ENCODE assay signal across 8 cellular contexts in the genomic region with DNA sequence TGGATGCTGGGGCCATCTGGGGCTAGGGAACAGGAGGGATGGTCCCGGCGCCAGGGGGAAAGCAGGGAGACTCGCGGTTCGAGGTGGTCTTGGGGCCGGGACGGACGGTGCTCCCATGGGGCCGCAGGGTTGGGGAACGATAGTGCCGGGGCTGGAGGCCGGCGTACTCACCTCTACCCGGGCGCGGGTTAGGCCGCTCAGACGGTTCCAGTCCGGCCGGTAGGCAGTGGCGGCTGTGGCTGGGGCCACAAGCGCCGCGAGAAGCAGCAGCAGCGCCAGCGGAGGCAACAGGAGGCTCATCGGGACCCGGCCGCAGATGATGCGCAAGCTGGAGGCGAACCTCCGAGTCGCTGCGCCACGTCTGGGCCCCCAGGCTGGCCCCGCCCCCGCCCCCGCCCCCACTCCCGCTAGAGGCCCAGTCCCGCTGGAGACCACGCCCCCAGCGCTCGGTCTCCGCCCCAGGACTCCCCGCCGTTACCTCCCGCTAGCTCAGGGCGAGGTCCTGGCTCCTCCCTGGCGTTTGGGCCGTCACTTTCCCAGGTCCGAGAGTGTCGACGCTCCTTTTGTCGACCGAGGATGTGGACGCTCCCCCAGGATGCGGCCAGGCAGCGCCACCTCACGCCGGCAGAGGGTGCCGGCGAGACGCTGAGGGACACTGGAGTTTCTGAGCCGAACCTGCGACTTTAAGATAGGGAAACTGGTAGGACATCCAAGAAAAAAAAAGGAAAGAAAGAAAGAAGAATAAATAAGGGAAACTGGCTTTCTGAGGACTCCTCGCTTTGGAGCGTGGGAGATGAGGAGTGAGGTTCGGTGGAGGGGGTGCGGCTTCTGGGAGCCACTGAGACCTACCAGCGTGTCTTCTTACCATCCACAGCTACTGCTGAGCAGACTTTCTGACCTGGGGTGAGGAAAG. TPM values are rescaled to one million over a fixed set of nuclear protein-coding genes. Genes with fewer than 3 reads are reported as not detected.
A peak's percentile ranks its signal among the peaks of the same experiment; 100 is the strongest.
DNase-seq lines count a peak whose midpoint lies in the region; ATAC-seq, FAIRE-seq and TF ChIP-seq lines count a peak whose summit lies in the region.

A gene with protein sequence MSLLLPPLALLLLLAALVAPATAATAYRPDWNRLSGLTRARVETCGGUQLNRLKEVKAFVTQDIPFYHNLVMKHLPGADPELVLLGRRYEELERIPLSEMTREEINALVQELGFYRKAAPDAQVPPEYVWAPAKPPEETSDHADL (minus strand): TSS at position 363 of the 913 bp plus-strand sequence. CDS start 63 bp downstream, at position 300.

- peak; percentile 89 for FAIRE-seq in RCC 7860 (lab: Jason Lieb, UNC)

- peaks cover 7% of the 10 kb centered on the region for H3K4me1 Mint-ChIP-seq in Caco-2 (ENCODE audit: low read depth, unreplicated experiment)
- H3K4me1 Mint-ChIP-seq in activated T-helper 17 cell treated with anti-CD3 and anti-CD28 coated beads, Interleukin-2, amount 50 U/mL, for 72 hours: peaks cover 6% of the 10 kb centered on the region
- H3K4me1 Mint-ChIP-seq in naive thymus-derived CD8-positive, alpha-beta T cell: peaks cover 18 to 27% (median 21%) of the 10 kb centered on the region in 4 donors
- peaks cover 7 to 16% of the 10 kb centered on the region in 2 donors for H3K4me1 Mint-ChIP-seq in stimulated activated naive B cell treated with anti-CD40 and anti-IgM and Interleukin-4, amounts not matched to agents 10 μg/mL and 1 μg/mL and 100 μg/mL, for 72 hours

- intact Hi-C loops in Caco-2 (cut with micrococcal nuclease; ENCODE audit: unreplicated experiment): loop anchor here (1.0 kb wide), 1 partner anchor 42 kb away; no protein-coding TSS in a partner anchor

- H3K9me3 ChIP-seq in Caco-2 (no peaks in the 10 kb centered on the region; the same call in 1 of the 2 replicates), HUES6 (ENCODE audit: control insufficient read depth, insufficient read depth, low read depth, low read length) (0 out of 2 replicates have a peak, but pooled peaks cover under 1% of the 10 kb centered on the region), fibroblast of lung (ENCODE audit: control insufficient read depth, insufficient read depth, low read depth, low read length) (no peaks in the 10 kb centered on the region)

- TF ChIP-seq CTCF in Caco-2 (IDR thresholded peaks at IDR 0.05; ENCODE audit: insufficient read depth in 1 of 2, low read depth in 1 of 2, low read length in 1 of 2, severe bottlenecking in 1 of 2, unreplicated experiment in 1 of 2) (peak; percentile 64 to 88), fibroblast of lung (conservative IDR thresholded peaks at IDR 0.05 in 1 of 2, IDR thresholded peaks at IDR 0.05 in 1 of 2; ENCODE audit: low read depth in 1 of 2, low read length in 2 of 2) (peak; percentile 87 to 97)

- peak within 1 kb of the TSS; percentile 79 for H3K4me3 Mint-ChIP-seq in Caco-2 (ENCODE audit: unreplicated experiment)
- H3K4me3 Mint-ChIP-seq in activated T-helper 17 cell treated with anti-CD3 and anti-CD28 coated beads, Interleukin-2, amount 50 U/mL, for 72 hours: peak within 1 kb of the TSS; percentile 93
- peak within 1 kb of the TSS; percentile 90 to 97 (median 95) for H3K4me3 Mint-ChIP-seq in naive thymus-derived CD8-positive, alpha-beta T cell
- H3K4me3 Mint-ChIP-seq in stimulated activated naive B cell treated with anti-CD40 and anti-IgM and Interleukin-4, amounts not matched to agents 10 μg/mL and 1 μg/mL and 100 μg/mL, for 72 hours: peak within 1 kb of the TSS; percentile 84 to 91

- H3K4me1 ChIP-seq in Caco-2 (no peaks in the 10 kb centered on the region), HUES6 (ENCODE audit: control insufficient read depth, insufficient read depth, low read length) (peaks cover 12% of the 10 kb centered on the region; the same call in 1 of the 2 replicates), fibroblast of lung (ENCODE audit: control insufficient read depth, extremely low read depth, insufficient read depth, low read length) (peaks cover 20% of the 10 kb centered on the region)

- no peaks in the 10 kb centered on the region for H4K20me1 ChIP-seq in fibroblast of lung (ENCODE audit: control insufficient read depth, extremely low read depth, insufficient read depth, low read length)

- H2AFZ ChIP-seq in fibroblast of lung (ENCODE audit: low read length): peak within 1 kb of the TSS; percentile 94

- peak; percentile 89 for ATAC-seq in GM21381 (IDR thresholded peaks at IDR 0.05; ENCODE audit: unreplicated experiment)
- ATAC-seq in activated T-helper 17 cell treated with anti-CD3 and anti-CD28 coated beads, Interleukin-2, amount 50 U/mL, for 72 hours (replicated peaks): peak; percentile 97
- peak; percentile 89 to 90 for ATAC-seq in naive thymus-derived CD8-positive, alpha-beta T cell
- peak; percentile 94 to 96 for ATAC-seq in stimulated activated naive B cell treated with anti-CD40 and anti-IgM and Interleukin-4, amounts not matched to agents 10 μg/mL and 1 μg/mL and 100 μg/mL, for 72 hours (replicated peaks)

- POLR2A ChIA-PET in Caco-2 (lab: Charles Lee): interaction anchor here (0.7 kb wide), 1 partner anchor 139 kb away, joined by 3 read pairs; a partner anchor contains a TSS
- POLR2A ChIA-PET in naive thymus-derived CD8-positive, alpha-beta T cell (lab: Charles Lee): interaction anchor here (0.7 to 2.4 kb wide), 15 partner anchors 11 to 523 kb away, joined by 3 to 11 read pairs (median 5); a partner anchor contains a TSS

- H3K27ac Mint-ChIP-seq in Caco-2 (ENCODE audit: unreplicated experiment): peak within 1 kb of the TSS; percentile 49
- peak within 1 kb of the TSS; percentile 93 for H3K27ac Mint-ChIP-seq in activated T-helper 17 cell treated with anti-CD3 and anti-CD28 coated beads, Interleukin-2, amount 50 U/mL, for 72 hours
- peak within 1 kb of the TSS; percentile 86 to 97 (median 94) for H3K27ac Mint-ChIP-seq in naive thymus-derived CD8-positive, alpha-beta T cell
- H3K27ac Mint-ChIP-seq in stimulated activated naive B cell treated with anti-CD40 and anti-IgM and Interleukin-4, amounts not matched to agents 10 μg/mL and 1 μg/mL and 100 μg/mL, for 72 hours: peak within 1 kb of the TSS; percentile 84

- DNase-seq in Caco-2: peak; percentile 86 to 91
- DNase-seq in RCC 7860 (ENCODE audit: low spot score): peak; percentile 95
- DNase-seq in fibroblast of lung (ENCODE audit: low read depth in 2 of 2): peak; percentile 96 to 98
- peak; percentile 77 to 92 (median 84) for DNase-seq in naive thymus-derived CD8-positive, alpha-beta T cell
- peak; percentile 81 for DNase-seq in stimulated activated naive B cell treated with anti-CD40 and anti-IgM and Interleukin-4, amounts not matched to agents 10 μg/mL and 1 μg/mL and 100 μg/mL, for 72 hours

- no peaks in the 10 kb centered on the region for H3K27me3 Mint-ChIP-seq in Caco-2 (ENCODE audit: insufficient read depth, unreplicated experiment)
- H3K27me3 Mint-ChIP-seq in activated T-helper 17 cell treated with anti-CD3 and anti-CD28 coated beads, Interleukin-2, amount 50 U/mL, for 72 hours: no peaks in the 10 kb centered on the region
- no peaks in the 10 kb centered on the region for H3K27me3 Mint-ChIP-seq in naive thymus-derived CD8-positive, alpha-beta T cell
- no peaks in the 10 kb centered on the region for H3K27me3 Mint-ChIP-seq in stimulated activated naive B cell treated with anti-CD40 and anti-IgM and Interleukin-4, amounts not matched to agents 10 μg/mL and 1 μg/mL and 100 μg/mL, for 72 hours

- H3K27me3 ChIP-seq in Caco-2 (replicated peaks; ENCODE audit: control insufficient read depth, insufficient read depth, low read length) (no peaks in the 10 kb centered on the region), HUES6 (ENCODE audit: control insufficient read depth, insufficient read depth, low read length) (peaks cover 23% of the 10 kb centered on the region), fibroblast of lung (ENCODE audit: control insufficient read depth, insufficient read depth, low read length) (no peaks in the 10 kb centered on the region)

- H3K4me3 ChIP-seq in Caco-2 (ENCODE audit: low read depth, low read length): peak within 1 kb of the TSS; percentile 33
- H3K4me3 ChIP-seq in HUES6 (ENCODE audit: low read depth, low read length): peak within 1 kb of the TSS; percentile 89
- H3K4me3 ChIP-seq in fibroblast of lung (replicated peaks in 1 of 4; ENCODE audit: control extremely low read depth in 1 of 4, insufficient read depth in 1 of 4, low read depth in 3 of 4, low read length in 4 of 4): peak within 1 kb of the TSS; percentile 78 to 95 (median 92)

- peaks cover 22% of the 10 kb centered on the region for H3K79me2 ChIP-seq in fibroblast of lung (ENCODE audit: control insufficient read depth, insufficient read depth, low read length)

- H3K36me3 ChIP-seq in Caco-2 (ENCODE audit: control insufficient read depth, insufficient read depth, low read length) (no peaks in the 10 kb centered on the region), HUES6 (ENCODE audit: control insufficient read depth, insufficient read depth, low read length) (no peaks in the 10 kb centered on the region), fibroblast of lung (ENCODE audit: control insufficient read depth, insufficient read depth, low read length) (peaks cover 23% of the 10 kb centered on the region)

- peak within 1 kb of the TSS; percentile 50 for H3K9ac ChIP-seq in HUES6 (ENCODE audit: low read length)
- H3K9ac ChIP-seq in fibroblast of lung (ENCODE audit: insufficient read depth, low read length): peak within 1 kb of the TSS; percentile 99

- BruUV-seq in Caco-2 (replicated peaks; lab: Mats Ljungman, UMichigan): no TSS peak

- H3K27ac ChIP-seq in HUES6 (ENCODE audit: low read depth, low read length) (no peak within 1 kb of the TSS), fibroblast of lung (ENCODE audit: insufficient read depth, low read length) (peak within 1 kb of the TSS; percentile 99)

- H3K4me2 ChIP-seq in fibroblast of lung (ENCODE audit: extremely low read depth, insufficient read depth, low read length): peak within 1 kb of the TSS; percentile 87

- H3K9me3 Mint-ChIP-seq in Caco-2 (ENCODE audit: unreplicated experiment): no peaks in the 10 kb centered on the region
- H3K9me3 Mint-ChIP-seq in activated T-helper 17 cell treated with anti-CD3 and anti-CD28 coated beads, Interleukin-2, amount 50 U/mL, for 72 hours: no peaks in the 10 kb centered on the region
- H3K9me3 Mint-ChIP-seq in naive thymus-derived CD8-positive, alpha-beta T cell: no peaks in the 10 kb centered on the region
- no peaks in the 10 kb centered on the region for H3K9me3 Mint-ChIP-seq in stimulated activated naive B cell treated with anti-CD40 and anti-IgM and Interleukin-4, amounts not matched to agents 10 μg/mL and 1 μg/mL and 100 μg/mL, for 72 hours

- CTCF ChIA-PET in Caco-2 (lab: Charles Lee): interaction anchor here (0.6 to 2.5 kb wide), 12 partner anchors 26 to 533 kb away, joined by 3 to 10 read pairs (median 4); a partner anchor contains a TSS

- H3K36me3 Mint-ChIP-seq in Caco-2 (ENCODE audit: insufficient read depth, unreplicated experiment): peaks cover 6% of the 10 kb centered on the region
- H3K36me3 Mint-ChIP-seq in activated T-helper 17 cell treated with anti-CD3 and anti-CD28 coated beads, Interleukin-2, amount 50 U/mL, for 72 hours (ENCODE audit: low read depth): no peaks in the 10 kb centered on the region
- H3K36me3 Mint-ChIP-seq in naive thymus-derived CD8-positive, alpha-beta T cell: peaks cover 0 to 3% (median 0%) of the 10 kb centered on the region in 3 donors
- H3K36me3 Mint-ChIP-seq in stimulated activated naive B cell treated with anti-CD40 and anti-IgM and Interleukin-4, amounts not matched to agents 10 μg/mL and 1 μg/mL and 100 μg/mL, for 72 hours: peaks cover 0 to 2% of the 10 kb centered on the region in 2 donors

RNA-seq across cellular contexts. Expression of the gene that starts here (rescaled TPM):
- total RNA-seq in Caco-2 (2022): 1.3 and 2.0 TPM in 2 replicates
- 10 to 100 TPM in 1 of 2 donors, 1 to 10 TPM in 1; 4.5 to 20.4 TPM for total RNA-seq in activated T-helper 17 cell treated with anti-CD3 and anti-CD28 coated beads, Interleukin-2, amount 50 U/mL, for 72 hours
- total RNA-seq in fibroblast of lung: 127 and 132 TPM in 2 replicates
- polyA plus RNA-seq in fibroblast of lung: 93.5 and 130 TPM in 2 replicates
- polyA plus RNA-seq in fibroblast of lung (2012): 194 and 266 TPM in 2 replicates
- polyA minus RNA-seq in fibroblast of lung (ENCODE audit: low replicate concordance): 41.9 and 111 TPM in 2 replicates
- 10 to 100 TPM; 74.9 to 77.8 TPM for total RNA-seq in naive thymus-derived CD8-positive, alpha-beta T cell
- 100 to 1,000 TPM; 114 to 142 (median 134) TPM for polyA plus RNA-seq in naive thymus-derived CD8-positive, alpha-beta T cell

Comparison
In these comparisons a context has a peak if more than half of its experiments do, and no peak if none do; other contexts are left out.
1. H3K4me3 ChIP-seq: peak in every context shown above with its lines; median percentile 92 in fibroblast of lung; 89 in HUES6; 33 in Caco-2.